Comparison of ENCODE assay signal across 7 cellular contexts in the genomic region with DNA sequence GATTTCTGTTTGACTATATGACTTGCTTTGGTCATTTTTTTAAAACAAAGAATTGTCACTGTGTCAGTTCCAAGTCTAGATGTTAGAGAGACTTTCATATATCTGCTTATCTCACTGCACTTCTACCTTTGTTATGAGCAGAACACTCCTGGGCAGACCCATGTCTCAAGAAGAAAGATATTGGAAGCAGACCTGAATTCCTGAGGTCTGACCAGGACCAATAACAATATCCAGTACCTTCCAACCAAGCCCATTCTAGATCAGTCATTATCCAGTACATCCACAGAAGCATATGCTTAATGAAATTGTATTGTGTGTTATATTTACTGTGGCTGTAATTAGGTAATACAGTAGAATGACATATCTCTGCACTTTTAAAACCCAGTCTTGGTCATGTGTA.
"Had no signal": no experiment of that assay in that cellular context is flagged by ENCODE, and none has a peak within 500 bp of the region (broad histone marks: within the 10 kb centered on the region; RNA-seq: fewer than 3 reads in every experiment).

No MANE protein-coding gene starts in this region.

- H3K4me3 ChIP-seq: GM12878 had no signal

- FAIRE-seq: G401.6, GM12878, GM12891, GM18507, GM19239 had no signal

- DNase-seq: GDM1, GF-D8 had no signal
